ENCODE assay signal across 14 cellular contexts in genomic region chr17:65536573-65537342, GRCh38. TPM values are rescaled to one million over a fixed set of nuclear protein-coding genes. Genes with fewer than 3 reads are reported as not detected.
DNase-seq lines count a peak whose midpoint lies in the region; ATAC-seq and TF ChIP-seq lines count a peak whose summit lies in the region.
"Had no signal": no experiment of that assay in that cellular context is flagged by ENCODE, and none has a peak within 500 bp of the region (broad histone marks: within the 10 kb centered on the region; RNA-seq: fewer than 3 reads in every experiment).

No MANE protein-coding gene starts in this region.

- H3K27me3 Mint-ChIP-seq in CD4-positive, alpha-beta T cell, result no peaks in the 10 kb centered on the region

- no peak overlapping the region for H3K4me2 ChIP-seq in GM23248 (ENCODE audit: unreplicated experiment)

- no peaks in the 10 kb centered on the region for H3K79me2 ChIP-seq in GM23248 (ENCODE audit: insufficient read depth)

- peaks cover 56% of the 10 kb centered on the region for H3K4me1 Mint-ChIP-seq in CD4-positive, alpha-beta T cell (ENCODE audit: low read depth)

- POLR2A ChIA-PET in CD4-positive, alpha-beta T cell (lab: Charles Lee), result interaction anchor here (3.3 kb wide), 1 partner anchor 20 kb away, joined by 21 read pairs; no protein-coding TSS in a partner anchor

- 70 to 88% methylated on average over 35 of the region's 35 CpGs for WGBS in sigmoid colon, 2 donors
- 83 to 85% methylated on average over 34 to 35 of the region's 35 CpGs for WGBS in GM23248 (ENCODE audit: low coverage in 1 of 2, low lambda C conversion rate in 2 of 2, missing lambda C conversion rate in 2 of 2), 2 experiments

- ATAC-seq in CD4-positive, alpha-beta T cell (ENCODE audit: poor library complexity), result no peak

- no peaks in the 10 kb centered on the region for H3K9me3 ChIP-seq in CD4-positive, alpha-beta T cell (ENCODE audit: control insufficient read depth, low read length)
- H3K9me3 ChIP-seq in sigmoid colon (no peaks in the 10 kb centered on the region), GM23248 (ENCODE audit: low read depth) (no peaks in the 10 kb centered on the region)

- H2AFZ ChIP-seq in GM23248, result no peak overlapping the region

- H3K9me3 Mint-ChIP-seq in CD4-positive, alpha-beta T cell, result no peaks in the 10 kb centered on the region

- H3K36me3 ChIP-seq in sigmoid colon (peaks cover 50 to 82% (median 55%) of the 10 kb centered on the region in 4 donors), GM23248 (ENCODE audit: low read depth) (no peaks in the 10 kb centered on the region)

- no peak overlapping the region for H3K9ac ChIP-seq in GM23248

- intact Hi-C loops in CD4-positive, alpha-beta T cell (cut with DNase I, micrococcal nuclease), result no loop called here
- intact Hi-C loops in sigmoid colon (cut with DNase I), result no loop called here

- H3K4me3 ChIP-seq in fibroblast of the aortic adventitia (ENCODE audit: low read depth, low read length) (no peak overlapping the region), sigmoid colon (no peak overlapping the region), GM23248 (no peak overlapping the region)

- peak overlapping the region; percentile 30 for H3K4me3 Mint-ChIP-seq in CD4-positive, alpha-beta T cell

- H3K4me1 ChIP-seq in sigmoid colon (peaks cover 0 to 43% (median 27%) of the 10 kb centered on the region in 4 donors), GM23248 (ENCODE audit: insufficient read depth) (peaks cover 7% of the 10 kb centered on the region; the same call in 1 of the 2 replicates)

- peak overlapping the region; percentile 46 for H3K27ac Mint-ChIP-seq in CD4-positive, alpha-beta T cell

- H4K20me1 ChIP-seq in GM23248 (ENCODE audit: insufficient read depth), result no peaks in the 10 kb centered on the region

- H3K36me3 Mint-ChIP-seq in CD4-positive, alpha-beta T cell (ENCODE audit: low read depth), result peaks cover 97% of the 10 kb centered on the region

- H3K27me3 ChIP-seq in CD4-positive, alpha-beta T cell (ENCODE audit: control insufficient read depth, insufficient read depth, low read length), result no peaks in the 10 kb centered on the region
- no peaks in the 10 kb centered on the region for H3K27me3 ChIP-seq in sigmoid colon
- no peaks in the 10 kb centered on the region for H3K27me3 ChIP-seq in GM23248 (replicated peaks; ENCODE audit: insufficient read depth)

- no peak for DNase-seq in CD4-positive, alpha-beta T cell
- DNase-seq in astrocyte of the hippocampus (ENCODE audit: low read depth, low spot score) (peak; percentile 29), fibroblast of the aortic adventitia (ENCODE audit: low read depth) (peak; percentile 34), sigmoid colon (peak; percentile 41), GM23248 (no peak), Kasumi-1 (lab: John Stamatoyannopoulos, UW) (no peak)
- DNase-seq in activated T-cell treated with anti-CD3 and anti-CD28 coated beads, Interleukin-2, amount 50 U/mL, for 1 hour, result no peak
- DNase-seq: EL, NCI-H1436, NCI-H2029 treated with DMSO at 0.1 percent for 48 hours, NCI-H2171 treated with DMSO at 0.1 percent for 48 hours, NCI-H446 treated with DMSO at 0.1 percent for 48 hours, NCI-H748 treated with DMSO at 0.1 percent for 48 hours, RPMI8226 had no signal

- CTCF ChIA-PET in CD4-positive, alpha-beta T cell (lab: Charles Lee), result no interaction called here

- H3K27ac ChIP-seq in CD4-positive, alpha-beta T cell (ENCODE audit: low read depth, low read length), result no peak overlapping the region
- no peak overlapping the region for H3K27ac ChIP-seq in sigmoid colon
- H3K27ac ChIP-seq in GM23248, result no peak overlapping the region

- no peaks in the 10 kb centered on the region for H3K9me2 ChIP-seq in GM23248 (ENCODE audit: insufficient read depth)

- TF ChIP-seq EP300 in sigmoid colon (IDR thresholded peaks at IDR 0.05), result no peak

- no peak for TF ChIP-seq POLR2A in sigmoid colon (IDR thresholded peaks at IDR 0.05)

- TF ChIP-seq CTCF in CD4-positive, alpha-beta T cell (IDR thresholded peaks at IDR 0.05), result no peak
- TF ChIP-seq CTCF in fibroblast of the aortic adventitia (IDR thresholded peaks at IDR 0.05; ENCODE audit: insufficient read depth, low read length), result no peak
- TF ChIP-seq CTCF in sigmoid colon (IDR thresholded peaks at IDR 0.05), result no peak

- no peaks in the 10 kb centered on the region for H3F3A ChIP-seq in GM23248 (ENCODE audit: insufficient read depth)

- in situ Hi-C loops in GM23248 (cut with MboI), result no loop called here

RNA-seq across cellular contexts. Expression of gene AXIN2, which starts 24.7 kb away (rescaled TPM):
- 10 to 100 TPM; 47.9 to 49.8 TPM for total RNA-seq in CD4-positive, alpha-beta T cell
- 8.0 and 11.1 TPM in 2 replicates for total RNA-seq in fibroblast of the aortic adventitia (ENCODE audit: low replicate concordance)
- total RNA-seq in sigmoid colon, result 10 to 100 TPM in 2 of 4 donors, 1 to 10 TPM in 2; 9.1 to 16.1 (median 12.5) TPM
- 10 to 100 TPM in 1 of 3 donors, 1 to 10 TPM in 2; 6.0 to 11.8 (median 9.0) TPM for polyA plus RNA-seq in sigmoid colon
- 2.3 and 2.4 TPM in 2 replicates for total RNA-seq in GM23248 (2014; rRNA removed; shearing (Covaris generic))
- 0.46 and 0.94 TPM in 2 replicates for polyA plus RNA-seq in GM23248 (2016; fragmentation: Nextera tagmentation; extraction: Ambion mirVana)

Comparison
In these comparisons a context has a peak if more than half of its experiments do, and no peak if none do; other contexts are left out.
1. DNase-seq: peak in astrocyte of the hippocampus (single experiment), fibroblast of the aortic adventitia (single experiment) and sigmoid colon (single experiment); none in CD4-positive, alpha-beta T cell (0 of 10), GM23248 (single experiment), Kasumi-1 (0 of 2) and activated T-cell treated with anti-CD3 and anti-CD28 coated beads, Interleukin-2, amount 50 U/mL, for 1 hour (single experiment).